ENCODE assay signal across 8 cellular contexts in the genomic region with DNA sequence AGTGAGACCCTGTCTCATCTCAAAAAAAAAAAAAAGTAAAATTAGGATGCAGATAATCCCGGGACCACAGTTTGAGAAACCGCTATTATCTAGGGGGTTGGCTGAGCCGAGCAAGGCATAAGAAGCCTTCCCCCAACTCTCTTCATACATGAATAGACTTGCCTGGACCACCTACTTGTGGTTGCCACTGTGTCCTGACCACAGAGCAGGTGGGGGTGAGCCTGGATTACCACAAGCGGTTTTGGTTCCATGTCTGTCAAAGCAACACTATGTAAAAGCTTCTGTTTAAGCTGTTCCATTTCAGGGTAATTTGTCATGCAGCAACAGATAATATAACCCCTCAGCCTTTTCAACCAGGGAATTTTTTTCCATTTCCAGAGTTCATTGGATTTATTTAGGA. TPM values are rescaled to one million over a fixed set of nuclear protein-coding genes. Genes with fewer than 3 reads are reported as not detected.
DNase-seq lines count a peak whose midpoint lies in the region; ATAC-seq lines count a peak whose summit lies in the region.

No MANE protein-coding gene starts in this region.

- peak; percentile 79 for DNase-seq in NAMALWA (ENCODE audit: low spot score)
- peak; percentile 57 for DNase-seq in activated naive CD4-positive, alpha-beta T cell treated with anti-CD3 and anti-CD28 coated beads, Interleukin-2, amount 50 U/mL, for 16 hours
- DNase-seq in stimulated activated CD8-positive, alpha-beta memory T cell treated with anti-CD3 and anti-CD28 coated beads, Interleukin-15, amount 100 ng/mL, for 24 hours (ENCODE audit: low read depth): peak; percentile 29
- no peak for DNase-seq in SHP77 treated with DMSO at 0.1 percent for 48 hours (lab: John Stamatoyannopoulos, UW)
- DNase-seq in MG63: no peak

- peaks cover 4% of the 10 kb centered on the region; the same call in 1 of the 2 replicates for H3K36me3 ChIP-seq in MG63

- H3K27me3 ChIP-seq in MG63: no peaks in the 10 kb centered on the region

- H3K9me3 ChIP-seq in MG63: no peaks in the 10 kb centered on the region

- H3K4me3 ChIP-seq in MG63: no peak overlapping the region

- peak; percentile 24 for ATAC-seq in GM18867 (IDR thresholded peaks at IDR 0.05; ENCODE audit: unreplicated experiment)
- no peak for ATAC-seq in GM21723 (IDR thresholded peaks at IDR 0.05; ENCODE audit: unreplicated experiment)
- no peak for ATAC-seq in GM21360 (IDR thresholded peaks at IDR 0.05; ENCODE audit: unreplicated experiment)

RNA-seq across cellular contexts. Expression of a gene that starts 3.3 kb away (rescaled TPM):
- total RNA-seq in MG63 (2014; rRNA removed; shearing (Covaris generic); ENCODE audit: low replicate concordance): 141 and 323 TPM in 2 replicates

RNA-seq across cellular contexts. Expression of a gene that starts 34.1 kb away (rescaled TPM):
- total RNA-seq in MG63 (2014; rRNA removed; shearing (Covaris generic); ENCODE audit: low replicate concordance): 9.1 and 31.0 TPM in 2 replicates

RNA-seq across cellular contexts. Expression of a gene that starts 46.4 kb away (rescaled TPM):
- total RNA-seq in MG63 (2014; rRNA removed; shearing (Covaris generic); ENCODE audit: low replicate concordance): not detected in 2 replicates

RNA-seq across cellular contexts. Expression of a gene that starts 54.8 kb away (rescaled TPM):
- 0.36 and 0.69 TPM in 2 replicates for total RNA-seq in MG63 (2014; rRNA removed; shearing (Covaris generic); ENCODE audit: low replicate concordance)

Comparison
In these comparisons a context has a peak if more than half of its experiments do, and no peak if none do; other contexts are left out.
1. DNase-seq: peak in NAMALWA (single experiment), activated naive CD4-positive, alpha-beta T cell treated with anti-CD3 and anti-CD28 coated beads, Interleukin-2, amount 50 U/mL, for 16 hours (single experiment) and stimulated activated CD8-positive, alpha-beta memory T cell treated with anti-CD3 and anti-CD28 coated beads, Interleukin-15, amount 100 ng/mL, for 24 hours (single experiment); none in SHP77 treated with DMSO at 0.1 percent for 48 hours (single experiment) and MG63 (single experiment).